Comparison of ENCODE assay signal across 18 cellular contexts in genomic region chr5:161420526-161420925, GRCh38.
"Had no signal": no experiment of that assay in that cellular context is flagged by ENCODE, and none has a peak within 500 bp of the region (broad histone marks: within the 10 kb centered on the region; RNA-seq: fewer than 3 reads in every experiment).

No MANE protein-coding gene starts in this region.

- H3K4me3 Mint-ChIP-seq: activated naive CD8-positive, alpha-beta T cell treated with anti-CD3 and anti-CD28 coated beads for 36 hours; activated T-cell treated with anti-CD3 and anti-CD28 coated beads, Interleukin-2, amount 50 U/mL, for 4 hours; natural killer cell had no signal

- DNase-seq: activated CD4-positive, alpha-beta T cell treated with anti-CD3 and anti-CD28 coated beads, Interleukin-2, amount 50 U/mL, for 4 hours; activated CD8-positive, alpha-beta memory T cell treated with anti-CD3 and anti-CD28 coated beads for 24 hours; activated CD8-positive, alpha-beta memory T cell treated with anti-CD3 and anti-CD28 coated beads, Interleukin-2, amount 50 U/mL, for 4 hours; activated naive CD4-positive, alpha-beta T cell treated with Interleukin-2 at 50 U/mL for 16 hours; activated naive CD8-positive, alpha-beta T cell treated with anti-CD3 and anti-CD28 coated beads for 36 hours; activated T-cell treated with anti-CD3 and anti-CD28 coated beads, Interleukin-2, amount 50 U/mL, for 4 hours; amniotic stem cell; heart left ventricle; midbrain; natural killer cell; ovary; stimulated activated CD4-positive, alpha-beta T cell treated with anti-CD3 and anti-CD28 coated beads, Interleukin-12 subunit alpha, Interleukin-12 subunit beta, amount 100 ng/mL, for 4 hours; stimulated activated CD4-positive, alpha-beta T cell treated with anti-CD3 and anti-CD28 coated beads, Interleukin-4, amount 100 ng/mL, for 4 hours; stimulated activated naive CD8-positive, alpha-beta T cell treated with anti-CD3 and anti-CD28 coated beads, Interleukin-15, Interleukin-2, amounts not matched to agents 100 U/mL and 50 U/mL, for 24 hours; upper lobe of left lung had no signal

- H3K36me3 ChIP-seq: heart left ventricle, neutrophil, ovary, prostate gland, upper lobe of left lung had no signal

- ATAC-seq: activated T-cell treated with anti-CD3 and anti-CD28 coated beads, Interleukin-2, amount 50 U/mL, for 4 hours; heart left ventricle; natural killer cell; stimulated activated naive CD8-positive, alpha-beta T cell treated with anti-CD3 and anti-CD28 coated beads, Interleukin-15, Interleukin-2, amounts not matched to agents 100 U/mL and 50 U/mL, for 24 hours had no signal

- H3K27me3 ChIP-seq: heart left ventricle, neutrophil, ovary, upper lobe of left lung had no signal

- H3K4me1 Mint-ChIP-seq: activated naive CD8-positive, alpha-beta T cell treated with anti-CD3 and anti-CD28 coated beads for 36 hours; natural killer cell had no signal

- H3K4me1 ChIP-seq: heart left ventricle, prostate gland, upper lobe of left lung had no signal

- H3K27ac Mint-ChIP-seq: activated naive CD8-positive, alpha-beta T cell treated with anti-CD3 and anti-CD28 coated beads for 36 hours; natural killer cell had no signal

- H3K27me3 Mint-ChIP-seq: activated naive CD8-positive, alpha-beta T cell treated with anti-CD3 and anti-CD28 coated beads for 36 hours had no signal

- H3K9me3 ChIP-seq: neutrophil, ovary, prostate gland had no signal

- H3K36me3 Mint-ChIP-seq: activated naive CD8-positive, alpha-beta T cell treated with anti-CD3 and anti-CD28 coated beads for 36 hours; natural killer cell had no signal

- H3K4me3 ChIP-seq: heart left ventricle, ovary, prostate gland, upper lobe of left lung had no signal

- H3K9me3 Mint-ChIP-seq: activated naive CD8-positive, alpha-beta T cell treated with anti-CD3 and anti-CD28 coated beads for 36 hours; activated T-cell treated with anti-CD3 and anti-CD28 coated beads, Interleukin-2, amount 50 U/mL, for 4 hours had no signal

- H3K27ac ChIP-seq: epithelial cell of prostate, heart left ventricle, neutrophil, ovary, prostate gland, upper lobe of left lung had no signal
